ENCODE assay signal across 1 cellular context in the genomic region with DNA sequence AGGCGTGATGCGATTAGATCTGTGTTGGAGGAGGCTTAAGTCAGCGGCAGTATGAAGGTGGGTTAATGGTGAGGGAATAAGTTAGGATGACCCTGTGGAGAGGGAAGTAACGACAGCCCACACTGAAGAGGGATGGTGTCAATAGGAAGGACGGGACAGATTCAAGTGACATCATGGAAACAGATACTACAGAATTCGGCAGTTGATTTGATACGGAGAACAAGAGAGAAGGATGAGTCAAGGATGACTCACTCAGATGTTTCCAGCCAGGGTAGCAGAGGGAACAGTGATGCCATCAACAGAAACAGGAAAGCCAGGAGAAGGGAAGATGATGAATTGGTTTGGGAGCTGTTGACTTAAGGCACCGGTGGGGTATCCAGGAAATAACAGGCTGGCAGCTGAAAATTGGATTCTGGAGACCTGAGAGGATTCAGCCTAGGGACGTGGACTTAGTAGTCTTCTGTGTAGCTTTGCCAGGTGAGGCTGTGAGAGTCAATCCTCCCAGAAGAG.
TF ChIP-seq lines count a peak whose summit lies in the region.

No MANE protein-coding gene starts in this region.

TF ChIP-seq in HEK293, 187 proteins besides CTCF, POLR2A, EP300 and RAD21 (continued from another document):
- TF ChIP-seq, protein P1, sequence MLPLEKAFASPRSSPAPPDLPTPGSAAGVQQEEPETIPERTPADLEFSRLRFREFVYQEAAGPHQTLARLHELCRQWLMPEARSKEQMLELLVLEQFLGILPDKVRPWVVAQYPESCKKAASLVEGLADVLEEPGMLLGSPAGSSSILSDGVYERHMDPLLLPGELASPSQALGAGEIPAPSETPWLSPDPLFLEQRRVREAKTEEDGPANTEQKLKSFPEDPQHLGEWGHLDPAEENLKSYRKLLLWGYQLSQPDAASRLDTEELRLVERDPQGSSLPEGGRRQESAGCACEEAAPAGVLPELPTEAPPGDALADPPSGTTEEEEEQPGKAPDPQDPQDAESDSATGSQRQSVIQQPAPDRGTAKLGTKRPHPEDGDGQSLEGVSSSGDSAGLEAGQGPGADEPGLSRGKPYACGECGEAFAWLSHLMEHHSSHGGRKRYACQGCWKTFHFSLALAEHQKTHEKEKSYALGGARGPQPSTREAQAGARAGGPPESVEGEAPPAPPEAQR (tag by site-specific recombination; IDR thresholded peaks at IDR 0.05), result no peak
- TF ChIP-seq ZNF626 (tag by site-specific recombination; IDR thresholded peaks at IDR 0.05) (no peak), ZNF768 (tag by site-specific recombination; IDR thresholded peaks at IDR 0.05) (no peak), ZFP37 (tag by site-specific recombination; IDR thresholded peaks at IDR 0.05) (peak; percentile 61; the same call in 1 of the 2 replicates), ZSCAN23 (tag by site-specific recombination; IDR thresholded peaks at IDR 0.05) (peak; percentile 88), ZNF24 (tag by site-specific recombination; IDR thresholded peaks at IDR 0.05) (peak; percentile 95), ZNF660 (tag by site-specific recombination; IDR thresholded peaks at IDR 0.05) (peak; percentile 67; the same call in 1 of the 2 replicates), KLF8 (tag by site-specific recombination; IDR thresholded peaks at IDR 0.05) (peak; percentile 75), ZNF623 (tag by site-specific recombination; IDR thresholded peaks at IDR 0.05) (0 out of 2 replicates have a peak, but pooled peaks have one; percentile 32), PRDM10 (tag by site-specific recombination; IDR thresholded peaks at IDR 0.05) (peak; percentile 79), ZNF558 (tag by site-specific recombination; IDR thresholded peaks at IDR 0.05) (peak; percentile 82), ZNF324 (tag by site-specific recombination; IDR thresholded peaks at IDR 0.05) (peak; percentile 94), ZNF37A (tag by site-specific recombination; IDR thresholded peaks at IDR 0.05) (no peak), RBAK (tag by site-specific recombination; IDR thresholded peaks at IDR 0.05) (0 out of 2 replicates have a peak, but pooled peaks have one; percentile 36), PRDM4 (tag by site-specific recombination; IDR thresholded peaks at IDR 0.05) (0 out of 2 replicates have a peak, but pooled peaks have one; percentile 20), ZNF274 (IDR thresholded peaks at IDR 0.05; ENCODE audit: low read length) (no peak), ZNF274 (tag by site-specific recombination; IDR thresholded peaks at IDR 0.05; ENCODE audit: borderline replicate concordance) (no peak), GLIS1 (tag by site-specific recombination; IDR thresholded peaks at IDR 0.05) (peak; percentile 76), SP7 (tag by site-specific recombination; IDR thresholded peaks at IDR 0.05) (peak; percentile 96), ZBTB20 (tag by site-specific recombination; IDR thresholded peaks at IDR 0.05) (peak; percentile 30; the same call in 1 of the 2 replicates), ZFP3 (tag by site-specific recombination; IDR thresholded peaks at IDR 0.05; ENCODE audit: low read depth) (no peak), ZNF221 (tag by site-specific recombination; IDR thresholded peaks at IDR 0.05; ENCODE audit: borderline replicate concordance) (no peak), ZNF423 (tag by site-specific recombination; IDR thresholded peaks at IDR 0.05) (no peak), ZNF140 (tag by site-specific recombination; IDR thresholded peaks at IDR 0.05) (no peak), SP3 (tag by site-specific recombination; IDR thresholded peaks at IDR 0.05) (peak; percentile 53), SP2 (tag by site-specific recombination; IDR thresholded peaks at IDR 0.05) (peak; percentile 51; the same call in 1 of the 2 replicates)
